ENCODE assay signal across 16 cellular contexts in genomic region chr20:50436052-50436656, GRCh38.
"Had no signal": no experiment of that assay in that cellular context is flagged by ENCODE, and none has a peak within 500 bp of the region (broad histone marks: within the 10 kb centered on the region; RNA-seq: fewer than 3 reads in every experiment).

No MANE protein-coding gene starts in this region.

- H3K27ac ChIP-seq: brain microvascular endothelial cell, dorsolateral prefrontal cortex, heart left ventricle, ovary had no signal

- H3K9me3 ChIP-seq: heart left ventricle, ovary, thyroid gland had no signal

- H3K4me3 ChIP-seq: dorsolateral prefrontal cortex, heart left ventricle, ovary, thyroid gland had no signal

- H3K27me3 ChIP-seq: brain microvascular endothelial cell, heart left ventricle, ovary, thyroid gland had no signal

- H3K9me3 Mint-ChIP-seq: activated naive CD4-positive, alpha-beta T cell treated with anti-CD3 and anti-CD28 coated beads, Interleukin-2, amount 50 U/mL, for 72 hours; memory B cell; natural killer cell treated with Interleukin-12 subunit alpha and Interleukin-12 subunit beta and Interleukin-15 and Interleukin-18, amount 100 ng/mL, for 72 hours had no signal

- H3K4me3 Mint-ChIP-seq: memory B cell; natural killer cell treated with Interleukin-12 subunit alpha and Interleukin-12 subunit beta and Interleukin-15 and Interleukin-18, amount 100 ng/mL, for 72 hours; T-helper 17 cell had no signal

- H3K27ac Mint-ChIP-seq: activated naive CD4-positive, alpha-beta T cell treated with anti-CD3 and anti-CD28 coated beads, Interleukin-2, amount 50 U/mL, for 72 hours; memory B cell; T-helper 17 cell had no signal

- DNase-seq: activated CD4-positive, alpha-beta T cell treated with anti-CD3 and anti-CD28 coated beads, Interleukin-2, amount 50 U/mL, for 1 hour; activated T-cell treated with anti-CD3 and anti-CD28 coated beads, Interleukin-2, amount 50 U/mL, for 1 hour; amygdala; brain microvascular endothelial cell; dorsolateral prefrontal cortex; foreskin melanocyte; heart left ventricle; ovary; stimulated activated CD4-positive, alpha-beta T cell treated with anti-CD3 and anti-CD28 coated beads, Interleukin-15, amount 100 ng/mL, for 24 hours; stimulated activated CD4-positive, alpha-beta T cell treated with anti-CD3 and anti-CD28 coated beads, Interleukin-4, amount 100 ng/mL, for 24 hours; T-helper 17 cell; thyroid gland had no signal

- H3K36me3 ChIP-seq: brain microvascular endothelial cell, heart left ventricle, ovary, thyroid gland had no signal

- H3K36me3 Mint-ChIP-seq: activated naive CD4-positive, alpha-beta T cell treated with anti-CD3 and anti-CD28 coated beads, Interleukin-2, amount 50 U/mL, for 72 hours; memory B cell; natural killer cell treated with Interleukin-12 subunit alpha and Interleukin-12 subunit beta and Interleukin-15 and Interleukin-18, amount 100 ng/mL, for 72 hours had no signal

- FAIRE-seq: TTC549 had no signal
